Comparison of ENCODE assay signal across 10 cellular contexts in genomic region chr12:111304642-111305071, GRCh38.
DNase-seq lines count a peak whose midpoint lies in the region; ATAC-seq and TF ChIP-seq lines count a peak whose summit lies in the region.
"Had no signal": no experiment of that assay in that cellular context is flagged by ENCODE, and none has a peak within 500 bp of the region (broad histone marks: within the 10 kb centered on the region; RNA-seq: fewer than 3 reads in every experiment).

No MANE protein-coding gene starts in this region.

- WGBS in sigmoid colon, 2 donors: 43 to 60% methylated on average over 3 of the region's 3 CpGs

- DNase-seq in AG10803 (ENCODE audit: low read depth): no peak
- no peak for DNase-seq in HFFc6
- peak; percentile 52 for DNase-seq in activated CD8-positive, alpha-beta memory T cell treated with anti-CD3 and anti-CD28 coated beads, Interleukin-2, amount 10 ng/mL, durations not matched to agents 7 days and 5 days
- peak; percentile 17 for DNase-seq in kidney tubule cell (ENCODE audit: low spot score)
- no peak for DNase-seq in sigmoid colon
- DNase-seq in amygdala (lab: John Stamatoyannopoulos, UW): no peak
- no peak for DNase-seq in NCI-H2029 (lab: John Stamatoyannopoulos, UW)

- no peak for TF ChIP-seq EP300 in sigmoid colon (IDR thresholded peaks at IDR 0.05)

- no peaks in the 10 kb centered on the region for H3K4me1 Mint-ChIP-seq in HFFc6 (ENCODE audit: low read depth)
- no peaks in the 10 kb centered on the region for H3K4me1 Mint-ChIP-seq in activated CD8-positive, alpha-beta memory T cell treated with anti-CD3 and anti-CD28 coated beads, Interleukin-2, amount 10 ng/mL, durations not matched to agents 7 days and 5 days

- H3K27me3 ChIP-seq in sigmoid colon: peaks cover 0 to 4% (median 0%) of the 10 kb centered on the region in 3 donors

- ATAC-seq in activated CD8-positive, alpha-beta memory T cell treated with anti-CD3 and anti-CD28 coated beads, Interleukin-2, amount 10 ng/mL, durations not matched to agents 7 days and 5 days: no peak
- no peak for ATAC-seq in HG02981 (IDR thresholded peaks at IDR 0.05; ENCODE audit: unreplicated experiment)
- ATAC-seq: effector memory CD8-positive, alpha-beta T cell had no signal

- H3K9me3 Mint-ChIP-seq in HFFc6: peaks cover 35% of the 10 kb centered on the region
- H3K9me3 Mint-ChIP-seq in activated CD8-positive, alpha-beta memory T cell treated with anti-CD3 and anti-CD28 coated beads, Interleukin-2, amount 10 ng/mL, durations not matched to agents 7 days and 5 days (ENCODE audit: low read depth): peaks cover 15% of the 10 kb centered on the region

- H3K36me3 ChIP-seq in sigmoid colon: no peaks in the 10 kb centered on the region

- intact Hi-C loops in sigmoid colon (cut with DNase I): no loop called here

- no peaks in the 10 kb centered on the region for H3K27me3 Mint-ChIP-seq in HFFc6 (ENCODE audit: insufficient read depth)
- no peaks in the 10 kb centered on the region for H3K27me3 Mint-ChIP-seq in activated CD8-positive, alpha-beta memory T cell treated with anti-CD3 and anti-CD28 coated beads, Interleukin-2, amount 10 ng/mL, durations not matched to agents 7 days and 5 days
- H3K27me3 Mint-ChIP-seq: stimulated activated naive CD8-positive, alpha-beta T cell treated with anti-CD3 and anti-CD28 coated beads, Interleukin-15, Interleukin-2, amounts not matched to agents 100 ng/mL and 50 ng/mL, for 24 hours had no signal

- TF ChIP-seq POLR2A in sigmoid colon (IDR thresholded peaks at IDR 0.05): no peak

- H3K4me3 Mint-ChIP-seq in HFFc6: no peak overlapping the region
- H3K4me3 Mint-ChIP-seq in activated CD8-positive, alpha-beta memory T cell treated with anti-CD3 and anti-CD28 coated beads, Interleukin-2, amount 10 ng/mL, durations not matched to agents 7 days and 5 days: no peak overlapping the region
- H3K4me3 Mint-ChIP-seq: effector memory CD8-positive, alpha-beta T cell; stimulated activated naive CD8-positive, alpha-beta T cell treated with anti-CD3 and anti-CD28 coated beads, Interleukin-15, Interleukin-2, amounts not matched to agents 100 ng/mL and 50 ng/mL, for 24 hours had no signal

- no peak overlapping the region for H3K4me3 ChIP-seq in AG10803 (ENCODE audit: low read length)
- H3K4me3 ChIP-seq in sigmoid colon: no peak overlapping the region

- H3K27ac ChIP-seq in sigmoid colon: no peak overlapping the region

- peaks cover 12% of the 10 kb centered on the region for H3K36me3 Mint-ChIP-seq in HFFc6 (ENCODE audit: low read depth)
- peaks cover 9% of the 10 kb centered on the region for H3K36me3 Mint-ChIP-seq in activated CD8-positive, alpha-beta memory T cell treated with anti-CD3 and anti-CD28 coated beads, Interleukin-2, amount 10 ng/mL, durations not matched to agents 7 days and 5 days

- H3K4me1 ChIP-seq in sigmoid colon: no peaks in the 10 kb centered on the region

- H3K9me3 ChIP-seq in sigmoid colon: peaks cover 5 to 28% (median 17%) of the 10 kb centered on the region in 4 donors

- TF ChIP-seq CTCF in AG10803 (conservative IDR thresholded peaks at IDR 0.05; ENCODE audit: low read length) (peak; percentile 58), HFFc6 (IDR thresholded peaks at IDR 0.05) (peak; percentile 96), sigmoid colon (IDR thresholded peaks at IDR 0.05) (peak in 2 of 4 experiments; percentile 19 to 43)

- CTCF ChIA-PET in activated CD8-positive, alpha-beta memory T cell treated with anti-CD3 and anti-CD28 coated beads, Interleukin-2, amount 10 ng/mL, durations not matched to agents 7 days and 5 days (lab: Charles Lee): no interaction called here

- H3K27ac Mint-ChIP-seq in HFFc6: no peak overlapping the region
- no peak overlapping the region for H3K27ac Mint-ChIP-seq in activated CD8-positive, alpha-beta memory T cell treated with anti-CD3 and anti-CD28 coated beads, Interleukin-2, amount 10 ng/mL, durations not matched to agents 7 days and 5 days
- H3K27ac Mint-ChIP-seq: effector memory CD8-positive, alpha-beta T cell; stimulated activated naive CD8-positive, alpha-beta T cell treated with anti-CD3 and anti-CD28 coated beads, Interleukin-15, Interleukin-2, amounts not matched to agents 100 ng/mL and 50 ng/mL, for 24 hours had no signal

Comparison
In these comparisons a context has a peak if more than half of its experiments do, and no peak if none do; other contexts are left out.
1. DNase-seq: peak in activated CD8-positive, alpha-beta memory T cell treated with anti-CD3 and anti-CD28 coated beads, Interleukin-2, amount 10 ng/mL, durations not matched to agents 7 days and 5 days (single experiment) and kidney tubule cell (single experiment); none in AG10803 (single experiment), HFFc6 (single experiment), sigmoid colon (single experiment), amygdala (0 of 56) and NCI-H2029 (single experiment).